ENCODE assay signal across 8 cellular contexts in genomic region chr6:34132486-34133185, GRCh38. TPM values are rescaled to one million over a fixed set of nuclear protein-coding genes. Genes with fewer than 3 reads are reported as not detected.
DNase-seq lines count a peak whose midpoint lies in the region; ATAC-seq, FAIRE-seq and TF ChIP-seq lines count a peak whose summit lies in the region.

No MANE protein-coding gene starts in this region.

- H3K4me3 Mint-ChIP-seq in activated naive CD4-positive, alpha-beta T cell treated with anti-CD3 and anti-CD28 coated beads, Interleukin-2, amount 10 ng/mL, durations not matched to agents 7 days and 5 days, result no peak overlapping the region
- H3K4me3 Mint-ChIP-seq in mesothelial cell of epicardium, result no peak overlapping the region

- no peaks in the 10 kb centered on the region for H3K9me3 Mint-ChIP-seq in activated naive CD4-positive, alpha-beta T cell treated with anti-CD3 and anti-CD28 coated beads, Interleukin-2, amount 10 ng/mL, durations not matched to agents 7 days and 5 days
- no peaks in the 10 kb centered on the region for H3K9me3 Mint-ChIP-seq in mesothelial cell of epicardium

- ATAC-seq in GM18519 (IDR thresholded peaks at IDR 0.05; ENCODE audit: low FRiP score, unreplicated experiment), result no peak

- peak; percentile 18 for FAIRE-seq in GM19239 (lab: Jason Lieb, UNC)

- CTCF ChIA-PET in activated naive CD4-positive, alpha-beta T cell treated with anti-CD3 and anti-CD28 coated beads, Interleukin-2, amount 10 ng/mL, durations not matched to agents 7 days and 5 days (lab: Charles Lee), result no interaction called here

- TF ChIP-seq CTCF in mesothelial cell of epicardium (IDR thresholded peaks at IDR 0.05; ENCODE audit: unreplicated experiment), result no peak

- H3K27me3 Mint-ChIP-seq in activated naive CD4-positive, alpha-beta T cell treated with anti-CD3 and anti-CD28 coated beads, Interleukin-2, amount 10 ng/mL, durations not matched to agents 7 days and 5 days, result peaks cover 70% of the 10 kb centered on the region
- peaks cover 65% of the 10 kb centered on the region for H3K27me3 Mint-ChIP-seq in mesothelial cell of epicardium (ENCODE audit: low read depth)

- H3K27ac Mint-ChIP-seq in activated naive CD4-positive, alpha-beta T cell treated with anti-CD3 and anti-CD28 coated beads, Interleukin-2, amount 10 ng/mL, durations not matched to agents 7 days and 5 days, result no peak overlapping the region
- no peak overlapping the region for H3K27ac Mint-ChIP-seq in mesothelial cell of epicardium

- DNase-seq in GM19239 (ENCODE audit: insufficient read length, low spot score) (peak; percentile 40), NAMALWA (ENCODE audit: low spot score) (peak; percentile 53), mesothelial cell of epicardium (ENCODE audit: low spot score in 2 of 2, unreplicated experiment in 2 of 2) (peak; percentile 60 to 85), SW 1271 (lab: John Stamatoyannopoulos, UW) (no peak), foreskin melanocyte (no peak)
- DNase-seq in activated naive CD4-positive, alpha-beta T cell treated with anti-CD3 and anti-CD28 coated beads, Interleukin-2, amount 10 ng/mL, durations not matched to agents 7 days and 5 days, result peak; percentile 76
- DNase-seq in effector CD8-positive, alpha-beta T cell (lab: John Stamatoyannopoulos, UW), result no peak

- peaks cover 3% of the 10 kb centered on the region for H3K4me1 Mint-ChIP-seq in activated naive CD4-positive, alpha-beta T cell treated with anti-CD3 and anti-CD28 coated beads, Interleukin-2, amount 10 ng/mL, durations not matched to agents 7 days and 5 days
- H3K4me1 Mint-ChIP-seq in mesothelial cell of epicardium, result no peaks in the 10 kb centered on the region

- no peaks in the 10 kb centered on the region for H3K36me3 Mint-ChIP-seq in activated naive CD4-positive, alpha-beta T cell treated with anti-CD3 and anti-CD28 coated beads, Interleukin-2, amount 10 ng/mL, durations not matched to agents 7 days and 5 days
- no peaks in the 10 kb centered on the region for H3K36me3 Mint-ChIP-seq in mesothelial cell of epicardium

RNA-seq across cellular contexts. Expression of gene GRM4, which starts 13.3 kb away (rescaled TPM):
- total RNA-seq in mesothelial cell of epicardium, result 0.22 to 0.47 TPM (median 0.27 TPM) in 3 replicates

Comparison
In these comparisons a context has a peak if more than half of its experiments do, and no peak if none do; other contexts are left out.
1. DNase-seq: peak in GM19239 (single experiment), NAMALWA (single experiment), activated naive CD4-positive, alpha-beta T cell treated with anti-CD3 and anti-CD28 coated beads, Interleukin-2, amount 10 ng/mL, durations not matched to agents 7 days and 5 days (single experiment) and mesothelial cell of epicardium (2 of 2); none in SW 1271 (0 of 2), foreskin melanocyte (single experiment) and effector CD8-positive, alpha-beta T cell (single experiment).